ENCODE assay signal across 29 cellular contexts in the genomic region with DNA sequence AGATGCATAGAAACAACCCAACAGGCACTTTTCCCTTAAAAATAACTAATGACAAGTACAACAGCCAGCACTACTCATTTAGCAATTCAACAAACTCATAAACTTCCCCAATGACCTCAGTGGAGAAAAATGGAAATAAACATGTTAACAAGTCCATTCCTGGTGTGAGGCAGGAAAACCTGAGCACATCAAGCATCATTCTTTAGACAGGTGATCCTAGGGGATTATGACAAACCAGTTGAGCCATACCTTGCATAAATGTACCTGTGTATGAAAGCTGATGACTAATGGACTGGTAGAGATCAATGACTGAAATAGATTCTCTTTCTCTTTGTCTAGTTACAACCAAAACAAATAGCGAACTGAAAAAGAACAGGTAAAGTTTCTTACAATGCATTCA. TPM values are rescaled to one million over a fixed set of nuclear protein-coding genes. Genes with fewer than 3 reads are reported as not detected.
"Had no signal": no experiment of that assay in that cellular context is flagged by ENCODE, and none has a peak within 500 bp of the region (broad histone marks: within the 10 kb centered on the region; RNA-seq: fewer than 3 reads in every experiment).

No MANE protein-coding gene starts in this region.

- H3K36me3 ChIP-seq: ascending aorta, Peyer's patch had no signal

- ATAC-seq: activated CD8-positive, alpha-beta T cell treated with anti-CD3 and anti-CD28 coated beads for 36 hours; activated T-cell treated with anti-CD3 and anti-CD28 coated beads, Interleukin-2, amount 50 U/mL, for 72 hours; activated T-helper 17 cell treated with anti-CD3 and anti-CD28 coated beads, Interleukin-2, amount 50 U/mL, for 72 hours; PC-3 had no signal

- FAIRE-seq: TTC549 had no signal

- H3K4me3 ChIP-seq: ascending aorta, Peyer's patch had no signal

- H3K4me1 ChIP-seq: ascending aorta, Peyer's patch had no signal

- H3K27ac ChIP-seq: ascending aorta, Peyer's patch had no signal

- H3K9me3 ChIP-seq: ascending aorta, Peyer's patch had no signal

- H3K27me3 ChIP-seq: ascending aorta, Peyer's patch had no signal

- DNase-seq: activated CD4-positive, alpha-beta T cell treated with anti-CD3 and anti-CD28 coated beads, Interleukin-2, amount 10 ng/mL, durations not matched to agents 24 days and 14 days; activated CD4-positive, alpha-beta T cell treated with anti-CD3 and anti-CD28 coated beads, Interleukin-2, amount 50 U/mL, for 4 hours; activated CD8-positive, alpha-beta T cell treated with anti-CD3 and anti-CD28 coated beads for 36 hours; activated effector memory CD4-positive, alpha-beta T cell treated with anti-CD3 and anti-CD28 coated beads, Interleukin-2, amount 50 U/mL, for 16 hours; activated naive CD4-positive, alpha-beta T cell; activated naive CD8-positive, alpha-beta T cell treated with anti-CD3 and anti-CD28 coated beads, Interleukin-2, amount 10 ng/mL, durations not matched to agents 7 days and 5 days; activated T-cell treated with anti-CD3 and anti-CD28 coated beads, Interleukin-2, amount 50 U/mL, for 1 hour; activated T-cell treated with anti-CD3 and anti-CD28 coated beads, Interleukin-2, amount 50 U/mL, for 72 hours; amygdala; caudate nucleus; Karpas-422; KBM-7; NCI-H1105; NCI-H1417 treated with DMSO at 0.1 percent for 48 hours; NCI-H187 treated with DMSO at 0.1 percent for 48 hours; NCI-H2081 treated with DMSO at 0.1 percent for 48 hours; NCI-H510A; NCI-H526; NCI-H748 treated with DMSO at 0.1 percent for 48 hours; NK-92 treated with Interleukin-12 subunit alpha and Interleukin-12 subunit beta, amount 100 ng/mL, for 24 hours; PC-3; Peyer's patch; Right ventricle myocardium superior; RPMI8226 had no signal

RNA-seq across cellular contexts. Expression of a gene that starts 7.0 kb away (rescaled TPM):
- total RNA-seq: activated CD4-positive, alpha-beta T cell treated with anti-CD3 and anti-CD28 coated beads, Interleukin-2, amount 10 ng/mL, durations not matched to agents 24 days and 14 days; activated CD8-positive, alpha-beta memory T cell treated with anti-CD3 and anti-CD28 coated beads for 36 hours; activated CD8-positive, alpha-beta T cell treated with anti-CD3 and anti-CD28 coated beads for 36 hours; activated naive CD8-positive, alpha-beta T cell treated with anti-CD3 and anti-CD28 coated beads, Interleukin-2, amount 10 ng/mL, durations not matched to agents 7 days and 5 days; activated T-helper 17 cell treated with anti-CD3 and anti-CD28 coated beads, Interleukin-2, amount 50 U/mL, for 72 hours; MCF 10A had no signal
